In the genomic region with DNA sequence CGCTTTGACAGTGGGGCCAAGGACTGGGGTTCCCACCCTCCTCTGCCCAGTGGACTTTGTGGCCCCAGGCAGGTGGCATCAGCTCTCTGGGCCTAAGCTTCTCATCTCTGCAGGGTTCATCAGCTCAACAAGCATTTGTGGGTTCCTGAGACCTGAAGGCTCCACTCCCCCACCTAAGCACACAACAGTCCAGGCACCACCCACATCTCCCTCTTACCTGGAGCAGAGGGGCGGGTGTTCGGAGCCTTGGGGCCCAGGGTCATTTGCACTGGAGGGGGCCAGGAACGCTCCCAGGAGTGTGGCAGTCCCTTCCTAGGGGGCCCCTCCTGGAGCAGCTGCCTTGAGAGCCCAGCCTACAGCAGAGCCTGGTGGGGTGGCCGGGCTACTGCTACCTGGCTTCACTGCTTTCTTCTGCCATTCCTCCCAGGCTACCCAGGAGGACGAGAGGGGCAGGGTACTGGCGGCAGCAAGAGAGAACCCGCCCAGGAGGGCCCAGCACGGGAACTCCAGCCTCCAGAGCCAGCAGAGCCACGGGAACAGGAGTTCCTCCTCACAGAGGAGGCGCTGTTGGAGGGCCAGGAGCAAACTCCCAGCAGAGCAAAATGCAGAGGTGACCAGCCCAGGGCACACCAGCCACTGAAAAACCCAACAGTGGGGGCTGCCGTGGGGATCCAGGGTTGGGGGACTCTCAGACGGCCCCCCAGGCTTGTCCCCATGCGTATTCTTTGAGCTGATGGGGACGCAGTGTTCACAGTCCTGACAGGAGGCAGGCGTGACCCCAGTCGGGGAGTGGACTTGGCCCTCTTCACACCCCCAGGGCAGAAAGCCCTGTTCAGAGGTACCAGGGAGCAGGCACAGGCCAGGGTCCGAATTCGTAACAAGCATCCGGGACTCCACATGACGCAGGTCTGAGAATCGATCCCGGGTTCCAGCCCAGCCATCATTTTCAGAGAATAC, we compare ENCODE assay signal across 12 cellular contexts. TPM values are rescaled to one million over a fixed set of nuclear protein-coding genes. Genes with fewer than 3 reads are reported as not detected.
DNase-seq lines count a peak whose midpoint lies in the region; ATAC-seq, FAIRE-seq and TF ChIP-seq lines count a peak whose summit lies in the region.
"Had no signal": no experiment of that assay in that cellular context is flagged by ENCODE, and none has a peak within 500 bp of the region (broad histone marks: within the 10 kb centered on the region; RNA-seq: fewer than 3 reads in every experiment).

No MANE protein-coding gene starts in this region.

- TF ChIP-seq CTCF in pancreas (IDR thresholded peaks at IDR 0.05) = no peak

- 75 to 79% methylated on average over 23 of the region's 23 CpGs for WGBS in pancreas, 2 donors

- no peaks in the 10 kb centered on the region for H3K27me3 ChIP-seq in pancreas

- no peak overlapping the region for H3K4me3 Mint-ChIP-seq in stimulated activated effector memory CD8-positive, alpha-beta T cell treated with anti-CD3 and anti-CD28 coated beads, Interleukin-12 subunit alpha, Interleukin-12 subunit beta, amount 100 ng/mL, for 72 hours
- H3K4me3 Mint-ChIP-seq in activated CD4-positive, alpha-beta T cell treated with anti-CD3 and anti-CD28 coated beads, Interleukin-2, amount 10 ng/mL, durations not matched to agents 24 days and 14 days = no peak overlapping the region
- H3K4me3 Mint-ChIP-seq: activated T-cell treated with anti-CD3 and anti-CD28 coated beads, Interleukin-2, amount 50 U/mL, for 72 hours; stimulated activated naive CD8-positive, alpha-beta T cell treated with anti-CD3 and anti-CD28 coated beads, Interleukin-15, Interleukin-2, amounts not matched to agents 100 ng/mL and 50 ng/mL, for 24 hours had no signal

- intact Hi-C loops in pancreas (cut with DNase I) = no loop called here
- intact Hi-C loops in activated CD4-positive, alpha-beta T cell treated with anti-CD3 and anti-CD28 coated beads, Interleukin-2, amount 10 ng/mL, durations not matched to agents 24 days and 14 days (cut with micrococcal nuclease) = loop anchor here (10.0 kb wide), 1 partner anchor 75 kb away; no protein-coding TSS in a partner anchor

- no peaks in the 10 kb centered on the region for H3K27me3 Mint-ChIP-seq in activated CD4-positive, alpha-beta T cell treated with anti-CD3 and anti-CD28 coated beads, Interleukin-2, amount 10 ng/mL, durations not matched to agents 24 days and 14 days

- no peaks in the 10 kb centered on the region for H3K36me3 Mint-ChIP-seq in stimulated activated effector memory CD8-positive, alpha-beta T cell treated with anti-CD3 and anti-CD28 coated beads, Interleukin-12 subunit alpha, Interleukin-12 subunit beta, amount 100 ng/mL, for 72 hours
- no peaks in the 10 kb centered on the region for H3K36me3 Mint-ChIP-seq in activated CD4-positive, alpha-beta T cell treated with anti-CD3 and anti-CD28 coated beads, Interleukin-2, amount 10 ng/mL, durations not matched to agents 24 days and 14 days (ENCODE audit: low read depth)

- ATAC-seq in esophagus mucosa (peak; percentile 21), pancreas (peak in 3 of 4 donors; percentile 11 to 15 (median 11))
- no peak for ATAC-seq in stimulated activated effector memory CD8-positive, alpha-beta T cell treated with anti-CD3 and anti-CD28 coated beads, Interleukin-12 subunit alpha, Interleukin-12 subunit beta, amount 100 ng/mL, for 72 hours
- ATAC-seq: activated T-cell treated with anti-CD3 and anti-CD28 coated beads, Interleukin-2, amount 50 U/mL, for 72 hours had no signal

- no peaks in the 10 kb centered on the region for H3K9me3 ChIP-seq in pancreas
- H3K9me3 ChIP-seq: SJSA1 had no signal

- no peaks in the 10 kb centered on the region for H3K9me3 Mint-ChIP-seq in stimulated activated effector memory CD8-positive, alpha-beta T cell treated with anti-CD3 and anti-CD28 coated beads, Interleukin-12 subunit alpha, Interleukin-12 subunit beta, amount 100 ng/mL, for 72 hours
- no peaks in the 10 kb centered on the region for H3K9me3 Mint-ChIP-seq in activated CD4-positive, alpha-beta T cell treated with anti-CD3 and anti-CD28 coated beads, Interleukin-2, amount 10 ng/mL, durations not matched to agents 24 days and 14 days
- H3K9me3 Mint-ChIP-seq: activated T-cell treated with anti-CD3 and anti-CD28 coated beads, Interleukin-2, amount 50 U/mL, for 72 hours; stimulated activated naive CD8-positive, alpha-beta T cell treated with anti-CD3 and anti-CD28 coated beads, Interleukin-15, Interleukin-2, amounts not matched to agents 100 ng/mL and 50 ng/mL, for 24 hours had no signal

- FAIRE-seq in pancreas (lab: Jason Lieb, UNC) = no peak

- no peaks in the 10 kb centered on the region for H3K36me3 ChIP-seq in pancreas
- H3K36me3 ChIP-seq: SJSA1 had no signal

- peak overlapping the region; percentile 38 to 81 (median 60) for H3K27ac ChIP-seq in pancreas
- H3K27ac ChIP-seq: parathyroid adenoma, SJSA1 had no signal

- H3K27ac Mint-ChIP-seq in stimulated activated effector memory CD8-positive, alpha-beta T cell treated with anti-CD3 and anti-CD28 coated beads, Interleukin-12 subunit alpha, Interleukin-12 subunit beta, amount 100 ng/mL, for 72 hours = no peak overlapping the region
- H3K27ac Mint-ChIP-seq in activated CD4-positive, alpha-beta T cell treated with anti-CD3 and anti-CD28 coated beads, Interleukin-2, amount 10 ng/mL, durations not matched to agents 24 days and 14 days = no peak overlapping the region
- H3K27ac Mint-ChIP-seq: activated T-cell treated with anti-CD3 and anti-CD28 coated beads, Interleukin-2, amount 50 U/mL, for 72 hours; stimulated activated naive CD8-positive, alpha-beta T cell treated with anti-CD3 and anti-CD28 coated beads, Interleukin-15, Interleukin-2, amounts not matched to agents 100 ng/mL and 50 ng/mL, for 24 hours had no signal

- H3K4me1 Mint-ChIP-seq in stimulated activated effector memory CD8-positive, alpha-beta T cell treated with anti-CD3 and anti-CD28 coated beads, Interleukin-12 subunit alpha, Interleukin-12 subunit beta, amount 100 ng/mL, for 72 hours = no peaks in the 10 kb centered on the region
- H3K4me1 Mint-ChIP-seq in activated CD4-positive, alpha-beta T cell treated with anti-CD3 and anti-CD28 coated beads, Interleukin-2, amount 10 ng/mL, durations not matched to agents 24 days and 14 days = no peaks in the 10 kb centered on the region

- DNase-seq in DMS53 treated with DMSO at 0.1 percent for 48 hours (lab: John Stamatoyannopoulos, UW; ENCODE audit: unreplicated experiment) (peak; percentile 69), NCI-H69 (lab: John Stamatoyannopoulos, UW) (peak; percentile 72), pancreas (peak in 1 of 6 donors; percentile 61), NCI-H82 (lab: John Stamatoyannopoulos, UW) (no peak), HPDE6-E6E7 (ENCODE audit: extremely low spot score) (no peak)
- DNase-seq in stimulated activated effector memory CD8-positive, alpha-beta T cell treated with anti-CD3 and anti-CD28 coated beads, Interleukin-12 subunit alpha, Interleukin-12 subunit beta, amount 100 ng/mL, for 72 hours (ENCODE audit: low spot score in 2 of 2) = no peak
- DNase-seq in activated CD4-positive, alpha-beta T cell treated with anti-CD3 and anti-CD28 coated beads, Interleukin-2, amount 10 ng/mL, durations not matched to agents 24 days and 14 days = no peak
- DNase-seq: activated T-cell treated with anti-CD3 and anti-CD28 coated beads, Interleukin-2, amount 50 U/mL, for 72 hours had no signal

- no peak overlapping the region for H3K4me3 ChIP-seq in pancreas
- H3K4me3 ChIP-seq: SJSA1 had no signal

- peaks cover 0 to 17% (median 6%) of the 10 kb centered on the region in 3 donors for H3K4me1 ChIP-seq in pancreas

RNA-seq across cellular contexts. Expression of a gene that starts 35.1 kb away (rescaled TPM):
- 24.6 TPM for total RNA-seq in esophagus mucosa
- total RNA-seq in pancreas = 100 to 1,000 TPM in 1 of 6 donors, 10 to 100 TPM in 5; 72.8 to 119 (median 95.7) TPM
- polyA plus RNA-seq in pancreas = 100 to 1,000 TPM; 138 to 190 TPM
- 98.0 and 105 TPM in 2 replicates for total RNA-seq in activated CD4-positive, alpha-beta T cell treated with anti-CD3 and anti-CD28 coated beads, Interleukin-2, amount 10 ng/mL, durations not matched to agents 24 days and 14 days

Comparison
In these comparisons a context has a peak if more than half of its experiments do, and no peak if none do; other contexts are left out.
1. DNase-seq: peak in DMS53 treated with DMSO at 0.1 percent for 48 hours (single experiment) and NCI-H69 (single experiment); none in stimulated activated effector memory CD8-positive, alpha-beta T cell treated with anti-CD3 and anti-CD28 coated beads, Interleukin-12 subunit alpha, Interleukin-12 subunit beta, amount 100 ng/mL, for 72 hours (0 of 2), NCI-H82 (single experiment), HPDE6-E6E7 (single experiment) and activated CD4-positive, alpha-beta T cell treated with anti-CD3 and anti-CD28 coated beads, Interleukin-2, amount 10 ng/mL, durations not matched to agents 24 days and 14 days (single experiment).